2 cellular contexts compared by ENCODE assay signal in genomic region chrX:133415276-133416105, GRCh38.
A peak's percentile ranks its signal among the peaks of the same experiment; 100 is the strongest.
TF ChIP-seq lines count a peak whose summit lies in the region.

Gene GPC4, minus strand, starts transcription at chrX:133415489. Its CDS starts 524 bp downstream, at chrX:133414965.

TF ChIP-seq in HEK293, 187 proteins besides CTCF, POLR2A, EP300 and RAD21 (continued from another document and continues in another):
- TF ChIP-seq ZSCAN4 (tag by site-specific recombination; IDR thresholded peaks at IDR 0.05) (no peak), ZNF629 (tag by site-specific recombination; IDR thresholded peaks at IDR 0.05) (peak; percentile 48; the same call in 1 of the 2 replicates), ZNF148 (tag by site-specific recombination; IDR thresholded peaks at IDR 0.05; ENCODE audit: borderline replicate concordance) (no peak), ZSCAN16 (tag by site-specific recombination; IDR thresholded peaks at IDR 0.05) (no peak), PATZ1 (tag by site-specific recombination; IDR thresholded peaks at IDR 0.05) (peak; percentile 88), ZNF654 (tag by site-specific recombination; IDR thresholded peaks at IDR 0.05; ENCODE audit: low read depth) (no peak), ZNF664 (tag by site-specific recombination; IDR thresholded peaks at IDR 0.05) (no peak), ZNF211 (tag by site-specific recombination; IDR thresholded peaks at IDR 0.05; ENCODE audit: low read depth) (no peak), MEIS1 (CRISPR knock-in tag; IDR thresholded peaks at IDR 0.05; ENCODE audit: borderline replicate concordance) (no peak), ZEB2 (tag by site-specific recombination; IDR thresholded peaks at IDR 0.05) (peak; percentile 71), ZNF140 (tag by site-specific recombination; IDR thresholded peaks at IDR 0.05) (no peak), ZNF354C (tag by site-specific recombination; IDR thresholded peaks at IDR 0.05; ENCODE audit: borderline replicate concordance, low read depth) (no peak), ZNF501 (tag by site-specific recombination; IDR thresholded peaks at IDR 0.05) (no peak), ZBTB10 (tag by site-specific recombination; IDR thresholded peaks at IDR 0.05) (peak; percentile 76), ZNF423 (tag by site-specific recombination; IDR thresholded peaks at IDR 0.05) (no peak), ZNF426 (tag by site-specific recombination; IDR thresholded peaks at IDR 0.05) (no peak)

TF ChIP-seq in WTC11, 78 proteins besides CTCF, POLR2A, EP300 and RAD21 (continued from another document):
- 0 out of 2 replicates have a peak, but pooled peaks have one; percentile 47 for TF ChIP-seq USF2 (CRISPR knock-in tag; IDR thresholded peaks at IDR 0.05)
- TF ChIP-seq HMGA2 (CRISPR knock-in tag; IDR thresholded peaks at IDR 0.05), result no peak
- no peak for TF ChIP-seq TCF7 (CRISPR knock-in tag; IDR thresholded peaks at IDR 0.05; ENCODE audit: low read depth)
- peak; percentile 26; the same call in 1 of the 2 replicates for TF ChIP-seq MAX (CRISPR knock-in tag; IDR thresholded peaks at IDR 0.05)
- TF ChIP-seq TEAD1 (CRISPR knock-in tag; IDR thresholded peaks at IDR 0.05), result peak; percentile 35; the same call in 1 of the 2 replicates
- TF ChIP-seq USF1 (CRISPR knock-in tag; IDR thresholded peaks at IDR 0.05), result peak; percentile 48; the same call in 1 of the 2 replicates
- TF ChIP-seq ZNF512 (CRISPR knock-in tag; IDR thresholded peaks at IDR 0.05; ENCODE audit: borderline replicate concordance), result no peak
- no peak for TF ChIP-seq E2F1 (CRISPR knock-in tag; IDR thresholded peaks at IDR 0.05)
- no peak for TF ChIP-seq TEAD4 (CRISPR knock-in tag; IDR thresholded peaks at IDR 0.05)
